Comparison of ENCODE assay signal across 22 cellular contexts in the genomic region with DNA sequence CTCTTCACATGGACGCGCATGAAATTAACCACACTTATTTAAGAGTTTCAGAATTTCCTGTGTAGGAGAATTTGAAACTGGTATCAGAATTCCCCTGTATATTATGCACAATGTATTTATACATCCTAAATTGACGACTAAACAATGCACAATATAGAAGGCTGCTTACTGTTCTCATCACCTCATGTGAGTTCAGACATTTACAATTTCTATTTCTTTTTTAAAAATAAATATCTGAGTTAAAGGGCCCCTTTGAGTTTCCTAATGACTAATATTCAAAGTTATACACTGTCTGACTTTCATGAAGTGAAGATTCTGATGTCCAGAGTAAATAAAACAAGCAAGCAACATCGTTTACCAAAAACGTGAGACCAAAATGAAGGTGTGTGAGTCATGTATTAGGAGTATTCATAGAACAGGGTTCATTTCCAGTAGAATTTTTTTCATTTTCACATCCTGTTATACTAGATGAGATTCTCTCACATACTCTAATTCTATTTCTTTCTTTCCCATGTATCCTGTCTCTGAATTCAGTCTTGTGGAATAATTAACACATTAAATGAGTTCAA.
DNase-seq lines count a peak whose midpoint lies in the region; ATAC-seq and TF ChIP-seq lines count a peak whose summit lies in the region.
"Had no signal": no experiment of that assay in that cellular context is flagged by ENCODE, and none has a peak within 500 bp of the region (broad histone marks: within the 10 kb centered on the region; RNA-seq: fewer than 3 reads in every experiment).

No MANE protein-coding gene starts in this region.

- no peaks in the 10 kb centered on the region for H3K79me2 ChIP-seq in OCI-LY3 (ENCODE audit: low read length)

- H3K27me3 ChIP-seq in OCI-LY3 (ENCODE audit: low read depth, low read length): no peaks in the 10 kb centered on the region
- H3K27me3 ChIP-seq: breast epithelium, right lobe of liver, upper lobe of right lung had no signal

- peak overlapping the region; percentile 31 for H3K4me2 ChIP-seq in OCI-LY3 (ENCODE audit: low read length)

- no peak for DNase-seq in activated CD8-positive, alpha-beta T cell treated with anti-CD3 and anti-CD28 coated beads for 36 hours
- DNase-seq in C1 segment of cervical spinal cord (lab: John Stamatoyannopoulos, UW) (no peak), DMS 273 treated with DMSO at 0.1 percent for 48 hours (lab: John Stamatoyannopoulos, UW) (no peak), NCI-H82 (lab: John Stamatoyannopoulos, UW) (no peak)
- DNase-seq: DND-41; effector memory CD8-positive, alpha-beta T cell; foreskin melanocyte; GM23248; mammary epithelial cell; NCI-H1105; NCI-H446 treated with DMSO at 0.1 percent for 48 hours; nephron progenitor cell; right lobe of liver; stimulated activated naive CD4-positive, alpha-beta T cell; upper lobe of right lung had no signal

- POLR2A ChIA-PET in activated CD8-positive, alpha-beta T cell treated with anti-CD3 and anti-CD28 coated beads for 36 hours (lab: Charles Lee): no interaction called here

- ATAC-seq in GM18858 (IDR thresholded peaks at IDR 0.05; ENCODE audit: unreplicated experiment) (peak; percentile 91), GM21515 (IDR thresholded peaks at IDR 0.05; ENCODE audit: unreplicated experiment) (peak; percentile 72), HG02973 (IDR thresholded peaks at IDR 0.05; ENCODE audit: unreplicated experiment) (peak; percentile 44)
- no peak for ATAC-seq in activated CD8-positive, alpha-beta T cell treated with anti-CD3 and anti-CD28 coated beads for 36 hours
- ATAC-seq: effector memory CD8-positive, alpha-beta T cell; Panc1; right lobe of liver; upper lobe of right lung had no signal

- no peaks in the 10 kb centered on the region for H3K36me3 ChIP-seq in OCI-LY3 (replicated peaks; ENCODE audit: low read depth, low read length)
- H3K36me3 ChIP-seq: breast epithelium, right lobe of liver, upper lobe of right lung had no signal

- no peak overlapping the region for H3K27ac Mint-ChIP-seq in activated CD8-positive, alpha-beta T cell treated with anti-CD3 and anti-CD28 coated beads for 36 hours
- H3K27ac Mint-ChIP-seq: effector memory CD8-positive, alpha-beta T cell; IgD-negative memory B cell; nephron progenitor cell had no signal

- H3K4me1 ChIP-seq in OCI-LY3 (ENCODE audit: low read length): peaks cover 10% of the 10 kb centered on the region
- H3K4me1 ChIP-seq: breast epithelium, right lobe of liver, upper lobe of right lung had no signal

- no peak overlapping the region for H2AFZ ChIP-seq in OCI-LY3 (ENCODE audit: low read depth, low read length)
- H2AFZ ChIP-seq: GM23248 had no signal

- H3K27ac ChIP-seq in OCI-LY3 (ENCODE audit: low read length): no peak overlapping the region
- H3K27ac ChIP-seq: breast epithelium, GM23248, right lobe of liver, upper lobe of right lung had no signal

- no peaks in the 10 kb centered on the region for H4K20me1 ChIP-seq in OCI-LY3 (ENCODE audit: insufficient read depth, low read length)

- peaks cover 6% of the 10 kb centered on the region for H3K9me3 Mint-ChIP-seq in activated CD8-positive, alpha-beta T cell treated with anti-CD3 and anti-CD28 coated beads for 36 hours
- H3K9me3 Mint-ChIP-seq: IgD-negative memory B cell, nephron progenitor cell had no signal

- no peak for TF ChIP-seq CTCF in OCI-LY3 (IDR thresholded peaks at IDR 0.05; ENCODE audit: low read depth, low read length)
- no peak for TF ChIP-seq CTCF in activated CD8-positive, alpha-beta T cell treated with anti-CD3 and anti-CD28 coated beads for 36 hours (IDR thresholded peaks at IDR 0.05)

- no peak overlapping the region for H3K4me3 Mint-ChIP-seq in activated CD8-positive, alpha-beta T cell treated with anti-CD3 and anti-CD28 coated beads for 36 hours
- H3K4me3 Mint-ChIP-seq: effector memory CD8-positive, alpha-beta T cell; IgD-negative memory B cell; nephron progenitor cell had no signal

- intact Hi-C loops in activated CD8-positive, alpha-beta T cell treated with anti-CD3 and anti-CD28 coated beads for 36 hours (cut with micrococcal nuclease): no loop called here

- CTCF ChIA-PET in activated CD8-positive, alpha-beta T cell treated with anti-CD3 and anti-CD28 coated beads for 36 hours (lab: Charles Lee): interaction anchor here (0.6 kb wide), 1 partner anchor 1592 kb away, joined by 3 read pairs; no protein-coding TSS in a partner anchor

- H3K9me3 ChIP-seq in OCI-LY3 (ENCODE audit: insufficient read depth, low read length): no peaks in the 10 kb centered on the region
- H3K9me3 ChIP-seq: breast epithelium, right lobe of liver, upper lobe of right lung had no signal

- no peaks in the 10 kb centered on the region for H3K4me1 Mint-ChIP-seq in activated CD8-positive, alpha-beta T cell treated with anti-CD3 and anti-CD28 coated beads for 36 hours (ENCODE audit: low read depth)
- H3K4me1 Mint-ChIP-seq: IgD-negative memory B cell, nephron progenitor cell had no signal

- no peaks in the 10 kb centered on the region for H3K36me3 Mint-ChIP-seq in activated CD8-positive, alpha-beta T cell treated with anti-CD3 and anti-CD28 coated beads for 36 hours (ENCODE audit: low read depth)
- H3K36me3 Mint-ChIP-seq: IgD-negative memory B cell had no signal

- H3K9ac ChIP-seq in OCI-LY3 (ENCODE audit: low read length): no peak overlapping the region
- H3K9ac ChIP-seq: GM23248 had no signal

- no peak overlapping the region for H3K4me3 ChIP-seq in OCI-LY3 (ENCODE audit: low read length)
- H3K4me3 ChIP-seq: breast epithelium, GM23248, right lobe of liver, upper lobe of right lung had no signal

- no peaks in the 10 kb centered on the region for H3K27me3 Mint-ChIP-seq in activated CD8-positive, alpha-beta T cell treated with anti-CD3 and anti-CD28 coated beads for 36 hours
- H3K27me3 Mint-ChIP-seq: effector memory CD8-positive, alpha-beta T cell; IgD-negative memory B cell had no signal
